ENCODE assay signal across 23 cellular contexts in genomic region chr17:37135581-37135980, GRCh38.
"Had no signal": no experiment of that assay in that cellular context is flagged by ENCODE, and none has a peak within 500 bp of the region (broad histone marks: within the 10 kb centered on the region; RNA-seq: fewer than 3 reads in every experiment).

No MANE protein-coding gene starts in this region.

- H3K27ac ChIP-seq: esophagus squamous epithelium, gastroesophageal sphincter, left ventricle myocardium inferior, lower lobe of right lung, right atrium auricular region, sigmoid colon, skin epidermis, testis, tibial nerve, upper lobe of right lung, vagina had no signal

- H3K27ac Mint-ChIP-seq: immature natural killer cell; natural killer cell treated with Interleukin-12 subunit alpha and Interleukin-12 subunit beta and Interleukin-15 and Interleukin-18, amount 100 ng/mL, for 72 hours; stimulated activated naive B cell treated with anti-CD40 and anti-IgM and Interleukin-4, amounts not matched to agents 10 μg/mL and 1 μg/mL and 100 μg/mL, for 72 hours; stimulated activated naive CD8-positive, alpha-beta T cell treated with anti-CD3 and anti-CD28 coated beads, Interleukin-15, amount 100 ng/mL, for 72 hours had no signal

- H3K4me3 ChIP-seq: esophagus squamous epithelium, gastroesophageal sphincter, left ventricle myocardium inferior, lower lobe of right lung, right atrium auricular region, sigmoid colon, skin epidermis, testis, tibial nerve, upper lobe of right lung, vagina had no signal

- H3K36me3 ChIP-seq: left ventricle myocardium inferior, lower lobe of right lung, right atrium auricular region, sigmoid colon had no signal

- H3K4me1 ChIP-seq: esophagus squamous epithelium, gastroesophageal sphincter, left ventricle myocardium inferior, lower lobe of right lung, right atrium auricular region, sigmoid colon, upper lobe of right lung, vagina had no signal

- DNase-seq: dermis blood vessel endothelial cell; esophagus squamous epithelium; foreskin fibroblast; glutamatergic neuron; immature natural killer cell; left cardiac atrium; left ventricle myocardium inferior; lower lobe of right lung; midbrain; sigmoid colon; stimulated activated CD4-positive, alpha-beta T cell treated with anti-CD3 and anti-CD28 coated beads, Interleukin-2, amount 100 ng/mL, for 24 hours; stimulated activated CD4-positive, alpha-beta T cell treated with anti-CD3 and anti-CD28 coated beads, Interleukin-4, amount 100 ng/mL, for 4 hours; stimulated activated naive B cell treated with anti-CD40 and anti-IgM and Interleukin-4, amounts not matched to agents 10 μg/mL and 1 μg/mL and 100 μg/mL, for 72 hours; stimulated activated naive CD8-positive, alpha-beta T cell treated with anti-CD3 and anti-CD28 coated beads, Interleukin-15, amount 100 ng/mL, for 72 hours; testis; upper lobe of right lung had no signal

- H3K36me3 Mint-ChIP-seq: natural killer cell treated with Interleukin-12 subunit alpha and Interleukin-12 subunit beta and Interleukin-15 and Interleukin-18, amount 100 ng/mL, for 72 hours had no signal

- H3K9me3 Mint-ChIP-seq: immature natural killer cell; memory B cell; natural killer cell treated with Interleukin-12 subunit alpha and Interleukin-12 subunit beta and Interleukin-15 and Interleukin-18, amount 100 ng/mL, for 72 hours; stimulated activated naive B cell treated with anti-CD40 and anti-IgM and Interleukin-4, amounts not matched to agents 10 μg/mL and 1 μg/mL and 100 μg/mL, for 72 hours; stimulated activated naive CD8-positive, alpha-beta T cell treated with anti-CD3 and anti-CD28 coated beads, Interleukin-15, amount 100 ng/mL, for 72 hours had no signal

- H3K27me3 Mint-ChIP-seq: memory B cell; natural killer cell treated with Interleukin-12 subunit alpha and Interleukin-12 subunit beta and Interleukin-15 and Interleukin-18, amount 100 ng/mL, for 72 hours; stimulated activated naive B cell treated with anti-CD40 and anti-IgM and Interleukin-4, amounts not matched to agents 10 μg/mL and 1 μg/mL and 100 μg/mL, for 72 hours; stimulated activated naive CD8-positive, alpha-beta T cell treated with anti-CD3 and anti-CD28 coated beads, Interleukin-15, amount 100 ng/mL, for 72 hours had no signal

- H3K27me3 ChIP-seq: esophagus squamous epithelium, gastroesophageal sphincter, right atrium auricular region, sigmoid colon, testis, tibial nerve, upper lobe of right lung, vagina had no signal

- ATAC-seq: gastroesophageal sphincter; left cardiac atrium; lower lobe of right lung; natural killer cell treated with Interleukin-12 subunit alpha and Interleukin-12 subunit beta and Interleukin-15 and Interleukin-18, amount 100 ng/mL, for 72 hours; stimulated activated naive B cell treated with anti-CD40 and anti-IgM and Interleukin-4, amounts not matched to agents 10 μg/mL and 1 μg/mL and 100 μg/mL, for 72 hours; stimulated activated naive CD8-positive, alpha-beta T cell treated with anti-CD3 and anti-CD28 coated beads, Interleukin-15, amount 100 ng/mL, for 72 hours; upper lobe of right lung had no signal

- H3K4me3 Mint-ChIP-seq: immature natural killer cell; memory B cell; natural killer cell treated with Interleukin-12 subunit alpha and Interleukin-12 subunit beta and Interleukin-15 and Interleukin-18, amount 100 ng/mL, for 72 hours; stimulated activated naive B cell treated with anti-CD40 and anti-IgM and Interleukin-4, amounts not matched to agents 10 μg/mL and 1 μg/mL and 100 μg/mL, for 72 hours; stimulated activated naive CD8-positive, alpha-beta T cell treated with anti-CD3 and anti-CD28 coated beads, Interleukin-15, amount 100 ng/mL, for 72 hours had no signal

- H3K4me1 Mint-ChIP-seq: immature natural killer cell; memory B cell; stimulated activated naive B cell treated with anti-CD40 and anti-IgM and Interleukin-4, amounts not matched to agents 10 μg/mL and 1 μg/mL and 100 μg/mL, for 72 hours; stimulated activated naive CD8-positive, alpha-beta T cell treated with anti-CD3 and anti-CD28 coated beads, Interleukin-15, amount 100 ng/mL, for 72 hours had no signal

- H3K9me3 ChIP-seq: esophagus squamous epithelium, gastroesophageal sphincter, left ventricle myocardium inferior, lower lobe of right lung, right atrium auricular region, sigmoid colon, testis, tibial nerve, upper lobe of right lung, vagina had no signal
